24 cellular contexts compared by ENCODE assay signal in the genomic region with DNA sequence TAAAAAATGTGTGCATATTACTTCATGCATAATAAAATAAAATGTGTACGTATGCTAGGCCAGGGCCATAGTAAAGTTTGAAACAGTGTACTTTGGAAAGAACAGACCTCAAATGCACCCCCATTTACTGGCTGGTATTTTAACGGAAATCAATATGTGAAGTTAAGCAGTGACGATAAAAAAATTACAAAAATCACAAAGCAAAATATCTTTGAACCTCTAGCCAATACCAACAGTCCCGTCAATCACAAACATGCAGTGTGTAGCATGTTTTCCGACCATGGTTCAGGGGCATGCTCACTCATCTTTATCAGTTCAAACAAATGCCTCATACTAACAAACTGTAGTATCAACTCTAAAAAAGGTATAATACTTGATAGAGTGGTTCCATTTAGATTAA.
DNase-seq lines count a peak whose midpoint lies in the region; ATAC-seq, FAIRE-seq and TF ChIP-seq lines count a peak whose summit lies in the region.
"Had no signal": no experiment of that assay in that cellular context is flagged by ENCODE, and none has a peak within 500 bp of the region (broad histone marks: within the 10 kb centered on the region; RNA-seq: fewer than 3 reads in every experiment).

No MANE protein-coding gene starts in this region.

- H3K27ac ChIP-seq in WERI-Rb-1 (peak overlapping the region; percentile 98), HepG2 (ENCODE audit: extremely low read length, insufficient read depth, low read length) (peak overlapping the region; percentile 56)
- no peak overlapping the region for H3K27ac ChIP-seq in CD8-positive, alpha-beta T cell (ENCODE audit: low read depth, low read length)
- H3K27ac ChIP-seq: BLaER1 treated with 17β-estradiol and CSF1 and Interleukin-3, amounts not matched to agents 10 nM and 100 nM; GM23248 had no signal

- DNase-seq in WERI-Rb-1 (no peak), HepG2 (ENCODE audit: low spot score) (no peak), mesothelial cell of epicardium (ENCODE audit: low spot score in 2 of 2, unreplicated experiment in 2 of 2) (no peak), immature natural killer cell (no peak)
- DNase-seq in CD8-positive, alpha-beta T cell: no peak
- DNase-seq: 8988T; ACHN; AML-193; BE2C; Calu3; CD4-positive, alpha-beta T cell; COR-L47; DMS153; DND-41; GM23248; H7; HCEC 1CT had no signal

- H3K27ac Mint-ChIP-seq in mesothelial cell of epicardium (peak overlapping the region; percentile 64), immature natural killer cell (no peak overlapping the region)
- H3K27ac Mint-ChIP-seq in CD8-positive, alpha-beta T cell: no peak overlapping the region
- H3K27ac Mint-ChIP-seq: CD14-positive monocyte; CD4-positive, alpha-beta T cell had no signal

- H3K79me2 ChIP-seq in HepG2 (ENCODE audit: insufficient read depth, low read length): no peaks in the 10 kb centered on the region

- H3K27me3 Mint-ChIP-seq in mesothelial cell of epicardium (ENCODE audit: low read depth) (no peaks in the 10 kb centered on the region), immature natural killer cell (ENCODE audit: low read depth in 3 of 3) (peaks cover 0 to 5% (median 2%) of the 10 kb centered on the region in 3 donors)
- no peaks in the 10 kb centered on the region for H3K27me3 Mint-ChIP-seq in CD8-positive, alpha-beta T cell (ENCODE audit: low read depth)

- H3K4me1 ChIP-seq in HepG2 (ENCODE audit: insufficient read depth, low read length): peaks cover 47% of the 10 kb centered on the region
- H3K4me1 ChIP-seq in CD8-positive, alpha-beta T cell (ENCODE audit: insufficient read depth, low read length): no peaks in the 10 kb centered on the region
- H3K4me1 ChIP-seq: BE2C had no signal

- H3K4me2 ChIP-seq in HepG2 (ENCODE audit: low read depth, low read length): no peak overlapping the region
- H3K4me2 ChIP-seq: A549; BLaER1 treated with 17β-estradiol and CSF1 and Interleukin-3, amounts not matched to agents 10 nM and 100 nM had no signal

- H3K9me3 Mint-ChIP-seq in mesothelial cell of epicardium (no peaks in the 10 kb centered on the region), immature natural killer cell (no peaks in the 10 kb centered on the region)
- no peaks in the 10 kb centered on the region for H3K9me3 Mint-ChIP-seq in CD8-positive, alpha-beta T cell
- H3K9me3 Mint-ChIP-seq: CD4-positive, alpha-beta T cell had no signal

- H3K4me3 Mint-ChIP-seq in mesothelial cell of epicardium (no peak overlapping the region), immature natural killer cell (no peak overlapping the region)
- H3K4me3 Mint-ChIP-seq in CD8-positive, alpha-beta T cell: no peak overlapping the region
- H3K4me3 Mint-ChIP-seq: CD14-positive monocyte; CD4-positive, alpha-beta T cell had no signal

- H3K36me3 ChIP-seq in WERI-Rb-1 (peaks cover 68% of the 10 kb centered on the region), HepG2 (replicated peaks in 1 of 2; ENCODE audit: control insufficient read depth in 1 of 2, insufficient read depth in 2 of 2, low read length in 2 of 2) (peaks cover 8 to 20% of the 10 kb centered on the region in 2 experiments; a peak in 4 of 5 replicates)
- no peaks in the 10 kb centered on the region for H3K36me3 ChIP-seq in CD8-positive, alpha-beta T cell (ENCODE audit: insufficient read depth, low read length)
- H3K36me3 ChIP-seq: BE2C; BLaER1 treated with 17β-estradiol and CSF1 and Interleukin-3, amounts not matched to agents 10 nM and 100 nM had no signal

- H3K27me3 ChIP-seq in WERI-Rb-1 (ENCODE audit: insufficient read depth, low read depth, severe bottlenecking) (no peaks in the 10 kb centered on the region), HepG2 (ENCODE audit: control insufficient read depth in 1 of 2, insufficient read depth in 2 of 2, low read length in 2 of 2) (no peaks in the 10 kb centered on the region)
- H3K27me3 ChIP-seq in CD8-positive, alpha-beta T cell (ENCODE audit: insufficient read depth, low read length): no peaks in the 10 kb centered on the region
- H3K27me3 ChIP-seq: BE2C; BLaER1 treated with 17β-estradiol and CSF1 and Interleukin-3, amounts not matched to agents 10 nM and 100 nM had no signal

- no peak for TF ChIP-seq EP300 in HepG2 (IDR thresholded peaks at IDR 0.05; ENCODE audit: low read depth in 2 of 2, low read length in 2 of 2)
- no peak for TF ChIP-seq EP300 in HepG2 (CRISPR knock-in tag; IDR thresholded peaks at IDR 0.05; ENCODE audit: borderline replicate concordance)

- no peak for TF ChIP-seq POLR2A in HepG2 (IDR thresholded peaks at IDR 0.05; ENCODE audit: insufficient read depth in 1 of 2, low read depth in 2 of 2, low read length in 2 of 2)

- H3K36me3 Mint-ChIP-seq in mesothelial cell of epicardium: peaks cover 47% of the 10 kb centered on the region
- H3K36me3 Mint-ChIP-seq in immature natural killer cell: no peaks in the 10 kb centered on the region
- no peaks in the 10 kb centered on the region for H3K36me3 Mint-ChIP-seq in CD8-positive, alpha-beta T cell
- H3K36me3 Mint-ChIP-seq: CD14-positive monocyte had no signal

- H2AFZ ChIP-seq in HepG2 (ENCODE audit: low read length): no peak overlapping the region
- H2AFZ ChIP-seq: GM23248 had no signal

- H3K4me1 Mint-ChIP-seq in mesothelial cell of epicardium (peaks cover 13% of the 10 kb centered on the region), immature natural killer cell (no peaks in the 10 kb centered on the region)
- H3K4me1 Mint-ChIP-seq in CD8-positive, alpha-beta T cell (ENCODE audit: low read depth): no peaks in the 10 kb centered on the region
- H3K4me1 Mint-ChIP-seq: CD14-positive monocyte had no signal

- H4K20me1 ChIP-seq in HepG2 (ENCODE audit: insufficient read depth, low read length): no peaks in the 10 kb centered on the region; the same call in 1 of the 2 replicates
- H4K20me1 ChIP-seq: BLaER1 treated with 17β-estradiol and CSF1 and Interleukin-3, amounts not matched to agents 10 nM and 100 nM had no signal

- intact Hi-C loops in HepG2 (cut with micrococcal nuclease; ENCODE audit: unreplicated experiment): no loop called here
- intact Hi-C loops in CD8-positive, alpha-beta T cell (cut with DNase I, micrococcal nuclease): no loop called here

- FAIRE-seq in HepG2 (lab: Jason Lieb, UNC): no peak
- FAIRE-seq: G401.6, GM12892, H1 had no signal

- WGBS in HepG2 (ENCODE audit: low lambda C conversion rate): 76% methylated on average over 5 of the region's 5 CpGs

- BruUV-seq in HepG2 (replicated peaks; lab: Mats Ljungman, UMichigan): no TSS peak

- TF ChIP-seq RAD21 in HepG2 (CRISPR knock-in tag; IDR thresholded peaks at IDR 0.05): no peak

- H3K9me3 ChIP-seq in WERI-Rb-1 (ENCODE audit: severe bottlenecking): no peaks in the 10 kb centered on the region
- no peaks in the 10 kb centered on the region for H3K9me3 ChIP-seq in HepG2 (ENCODE audit: low read length)
- no peaks in the 10 kb centered on the region for H3K9me3 ChIP-seq in CD8-positive, alpha-beta T cell (ENCODE audit: low read length)
- H3K9me3 ChIP-seq: A549, BE2C had no signal

- no peak overlapping the region for H3K4me3 ChIP-seq in WERI-Rb-1 (ENCODE audit: low read depth, low read length)
- no peak overlapping the region for H3K4me3 ChIP-seq in HepG2 (replicated peaks in 1 of 3; ENCODE audit: insufficient read depth in 1 of 3, low read depth in 2 of 3, low read length in 3 of 3)
- no peak overlapping the region for H3K4me3 ChIP-seq in CD8-positive, alpha-beta T cell (ENCODE audit: low read depth, low read length)
- H3K4me3 ChIP-seq: A549; BLaER1 treated with 17β-estradiol and CSF1 and Interleukin-3, amounts not matched to agents 10 nM and 100 nM; GM23248 had no signal

- TF ChIP-seq CTCF in WERI-Rb-1 (IDR thresholded peaks at IDR 0.05; ENCODE audit: low read depth, low read length) (no peak), HepG2 (CRISPR knock-in tag; IDR thresholded peaks at IDR 0.05) (no peak), mesothelial cell of epicardium (IDR thresholded peaks at IDR 0.05; ENCODE audit: unreplicated experiment) (no peak)
- no peak for TF ChIP-seq CTCF in CD8-positive, alpha-beta T cell (IDR thresholded peaks at IDR 0.05)

- in situ Hi-C loops in HepG2 (cut with HindIII; ENCODE audit: extremely low pct_ligation_motif_present, low pct_unique_long_range_greater_than_20kb): no loop called here

- POLR2A ChIA-PET in HepG2 (lab: Yijun Ruan, JAX): no interaction called here
- POLR2A ChIA-PET in CD8-positive, alpha-beta T cell (lab: Charles Lee): no interaction called here

- peak; percentile 49; the same call in 2 of the 3 replicates for ATAC-seq in HepG2
- no peak for ATAC-seq in HG02623 (IDR thresholded peaks at IDR 0.05; ENCODE audit: unreplicated experiment)
- no peak for ATAC-seq in CD8-positive, alpha-beta T cell
- ATAC-seq: A549 had no signal

- H3K9ac ChIP-seq in HepG2 (ENCODE audit: insufficient read depth, low read depth, low read length): no peak overlapping the region
- H3K9ac ChIP-seq: BLaER1 treated with 17β-estradiol and CSF1 and Interleukin-3, amounts not matched to agents 10 nM and 100 nM; GM23248 had no signal

- CTCF ChIA-PET in HepG2 (lab: Yijun Ruan, JAX; ENCODE audit: low intra/inter-chr PET ratio, low total read pairs): no interaction called here
- CTCF ChIA-PET in CD8-positive, alpha-beta T cell (lab: Charles Lee): no interaction called here

TF ChIP-seq in HepG2, 621 proteins besides CTCF, POLR2A, EP300 and RAD21 (continues in another document):
- TF ChIP-seq SMARCE1 (IDR thresholded peaks at IDR 0.05; ENCODE audit: borderline replicate concordance) (no peak), ZSCAN22 (CRISPR knock-in tag; IDR thresholded peaks at IDR 0.05) (no peak), MIXL1 (CRISPR knock-in tag; IDR thresholded peaks at IDR 0.05) (no peak), ZSCAN12 (CRISPR knock-in tag; IDR thresholded peaks at IDR 0.05) (no peak)
- TF ChIP-seq, protein P1, sequence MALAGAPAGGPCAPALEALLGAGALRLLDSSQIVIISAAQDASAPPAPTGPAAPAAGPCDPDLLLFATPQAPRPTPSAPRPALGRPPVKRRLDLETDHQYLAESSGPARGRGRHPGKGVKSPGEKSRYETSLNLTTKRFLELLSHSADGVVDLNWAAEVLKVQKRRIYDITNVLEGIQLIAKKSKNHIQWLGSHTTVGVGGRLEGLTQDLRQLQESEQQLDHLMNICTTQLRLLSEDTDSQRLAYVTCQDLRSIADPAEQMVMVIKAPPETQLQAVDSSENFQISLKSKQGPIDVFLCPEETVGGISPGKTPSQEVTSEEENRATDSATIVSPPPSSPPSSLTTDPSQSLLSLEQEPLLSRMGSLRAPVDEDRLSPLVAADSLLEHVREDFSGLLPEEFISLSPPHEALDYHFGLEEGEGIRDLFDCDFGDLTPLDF (CRISPR knock-in tag; IDR thresholded peaks at IDR 0.05): no peak
